1 cellular context compared by ENCODE assay signal in the genomic region with DNA sequence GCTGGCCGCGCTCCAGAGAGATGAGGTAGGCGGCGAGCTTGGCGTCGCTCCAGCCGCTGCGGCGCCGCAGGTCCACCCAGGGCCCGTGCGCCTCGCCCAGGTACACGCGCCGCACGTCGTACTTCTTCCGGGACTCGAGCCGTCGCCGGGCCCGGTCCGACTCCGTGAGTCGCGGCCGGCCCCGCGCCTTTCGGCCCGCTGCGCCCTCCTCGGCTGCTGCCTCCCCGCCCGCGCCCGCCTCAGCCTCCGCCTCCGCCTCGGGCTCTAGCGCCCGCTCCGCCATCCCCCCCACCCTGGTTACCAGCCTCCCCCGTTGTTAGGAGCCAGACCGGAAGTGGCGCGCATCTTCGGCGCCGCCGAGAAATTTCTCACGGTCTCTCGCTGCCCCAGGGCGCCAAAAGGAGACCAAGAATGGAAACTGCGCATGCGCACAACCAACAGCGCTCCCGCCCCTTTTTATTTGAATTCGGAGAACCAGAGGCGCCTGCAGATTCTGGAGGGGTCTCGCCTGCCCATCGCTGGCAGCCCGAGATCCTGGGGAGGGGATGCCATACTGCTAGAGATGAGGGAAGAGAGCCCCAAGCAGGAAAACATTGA.
A peak's percentile ranks its signal among the peaks of the same experiment; 100 is the strongest.
TF ChIP-seq lines count a peak whose summit lies in the region.

A gene with protein sequence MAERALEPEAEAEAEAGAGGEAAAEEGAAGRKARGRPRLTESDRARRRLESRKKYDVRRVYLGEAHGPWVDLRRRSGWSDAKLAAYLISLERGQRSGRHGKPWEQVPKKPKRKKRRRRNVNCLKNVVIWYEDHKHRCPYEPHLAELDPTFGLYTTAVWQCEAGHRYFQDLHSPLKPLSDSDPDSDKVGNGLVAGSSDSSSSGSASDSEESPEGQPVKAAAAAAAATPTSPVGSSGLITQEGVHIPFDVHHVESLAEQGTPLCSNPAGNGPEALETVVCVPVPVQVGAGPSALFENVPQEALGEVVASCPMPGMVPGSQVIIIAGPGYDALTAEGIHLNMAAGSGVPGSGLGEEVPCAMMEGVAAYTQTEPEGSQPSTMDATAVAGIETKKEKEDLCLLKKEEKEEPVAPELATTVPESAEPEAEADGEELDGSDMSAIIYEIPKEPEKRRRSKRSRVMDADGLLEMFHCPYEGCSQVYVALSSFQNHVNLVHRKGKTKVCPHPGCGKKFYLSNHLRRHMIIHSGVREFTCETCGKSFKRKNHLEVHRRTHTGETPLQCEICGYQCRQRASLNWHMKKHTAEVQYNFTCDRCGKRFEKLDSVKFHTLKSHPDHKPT (minus strand): TSS at position 336 of the 597 bp plus-strand sequence. CDS start 53 bp downstream, at position 283.

TF ChIP-seq in GM12878, 131 proteins besides CTCF, POLR2A, EP300 and RAD21 (continued from another document and continues in another):
- TF ChIP-seq, protein P1, sequence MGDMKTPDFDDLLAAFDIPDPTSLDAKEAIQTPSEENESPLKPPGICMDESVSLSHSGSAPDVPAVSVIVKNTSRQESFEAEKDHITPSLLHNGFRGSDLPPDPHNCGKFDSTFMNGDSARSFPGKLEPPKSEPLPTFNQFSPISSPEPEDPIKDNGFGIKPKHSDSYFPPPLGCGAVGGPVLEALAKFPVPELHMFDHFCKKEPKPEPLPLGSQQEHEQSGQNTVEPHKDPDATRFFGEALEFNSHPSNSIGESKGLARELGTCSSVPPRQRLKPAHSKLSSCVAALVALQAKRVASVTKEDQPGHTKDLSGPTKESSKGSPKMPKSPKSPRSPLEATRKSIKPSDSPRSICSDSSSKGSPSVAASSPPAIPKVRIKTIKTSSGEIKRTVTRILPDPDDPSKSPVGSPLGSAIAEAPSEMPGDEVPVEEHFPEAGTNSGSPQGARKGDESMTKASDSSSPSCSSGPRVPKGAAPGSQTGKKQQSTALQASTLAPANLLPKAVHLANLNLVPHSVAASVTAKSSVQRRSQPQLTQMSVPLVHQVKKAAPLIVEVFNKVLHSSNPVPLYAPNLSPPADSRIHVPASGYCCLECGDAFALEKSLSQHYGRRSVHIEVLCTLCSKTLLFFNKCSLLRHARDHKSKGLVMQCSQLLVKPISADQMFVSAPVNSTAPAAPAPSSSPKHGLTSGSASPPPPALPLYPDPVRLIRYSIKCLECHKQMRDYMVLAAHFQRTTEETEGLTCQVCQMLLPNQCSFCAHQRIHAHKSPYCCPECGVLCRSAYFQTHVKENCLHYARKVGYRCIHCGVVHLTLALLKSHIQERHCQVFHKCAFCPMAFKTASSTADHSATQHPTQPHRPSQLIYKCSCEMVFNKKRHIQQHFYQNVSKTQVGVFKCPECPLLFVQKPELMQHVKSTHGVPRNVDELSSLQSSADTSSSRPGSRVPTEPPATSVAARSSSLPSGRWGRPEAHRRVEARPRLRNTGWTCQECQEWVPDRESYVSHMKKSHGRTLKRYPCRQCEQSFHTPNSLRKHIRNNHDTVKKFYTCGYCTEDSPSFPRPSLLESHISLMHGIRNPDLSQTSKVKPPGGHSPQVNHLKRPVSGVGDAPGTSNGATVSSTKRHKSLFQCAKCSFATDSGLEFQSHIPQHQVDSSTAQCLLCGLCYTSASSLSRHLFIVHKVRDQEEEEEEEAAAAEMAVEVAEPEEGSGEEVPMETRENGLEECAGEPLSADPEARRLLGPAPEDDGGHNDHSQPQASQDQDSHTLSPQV (IDR thresholded peaks at IDR 0.05) = no peak
- TF ChIP-seq FOS (IDR thresholded peaks at IDR 0.05; ENCODE audit: borderline replicate concordance, extremely low read depth, insufficient read length) (no peak), SIX5 (IDR thresholded peaks at IDR 0.05; ENCODE audit: low read depth, low read length, severe bottlenecking) (peak; percentile 61), CREB1 (IDR thresholded peaks at IDR 0.05; ENCODE audit: low read depth) (peak; percentile 98), CHD4 (IDR thresholded peaks at IDR 0.05) (no peak), POLR2AphosphoS5 (IDR thresholded peaks at IDR 0.05; ENCODE audit: low read length) (no peak), TARDBP (IDR thresholded peaks at IDR 0.05; ENCODE audit: borderline replicate concordance) (peak; percentile 84; the same call in 1 of the 2 replicates), POLR2AphosphoS2 (IDR thresholded peaks at IDR 0.05; ENCODE audit: low read depth, low read length) (peak; percentile 85), HDAC2 (IDR thresholded peaks at IDR 0.05) (no peak), DPF2 (IDR thresholded peaks at IDR 0.05) (peak; percentile 70), ZNF274 (IDR thresholded peaks at IDR 0.05; ENCODE audit: insufficient read depth, insufficient read length) (no peak), CBX3 (IDR thresholded peaks at IDR 0.05; ENCODE audit: borderline replicate concordance, low read depth) (no peak), BCL11A (IDR thresholded peaks at IDR 0.05; ENCODE audit: low read depth, low read length) (no peak), POU2F2 (IDR thresholded peaks at IDR 0.05; ENCODE audit: borderline replicate concordance, low read depth, low read length) (peak; percentile 10; the same call in 1 of the 3 replicates), ZNF207 (IDR thresholded peaks at IDR 0.05; ENCODE audit: borderline replicate concordance) (peak; percentile 44; the same call in 1 of the 2 replicates), SIN3A (IDR thresholded peaks at IDR 0.05; ENCODE audit: low read depth, low read length) (peak; percentile 73; the same call in 1 of the 2 replicates), RAD51 (IDR thresholded peaks at IDR 0.05) (no peak), CHD2 (IDR thresholded peaks at IDR 0.05; ENCODE audit: borderline replicate concordance, low read depth, low read length) (peak; percentile 69), EGR1 (IDR thresholded peaks at IDR 0.05; ENCODE audit: borderline replicate concordance in 1 of 2, low read depth in 2 of 2, low read length in 2 of 2) (peak in 1 of 2 experiments; percentile 76; a peak in 1 of 3 replicates), GATAD2B (conservative IDR thresholded peaks at IDR 0.05; ENCODE audit: low read depth) (peak; percentile 77), TAF1 (IDR thresholded peaks at IDR 0.05; ENCODE audit: borderline replicate concordance, low read depth, low read length) (peak; percentile 65; the same call in 1 of the 2 replicates), MXI1 (IDR thresholded peaks at IDR 0.05; ENCODE audit: low read depth, low read length) (peak; percentile 100), YBX1 (IDR thresholded peaks at IDR 0.05) (no peak), SPI1 (IDR thresholded peaks at IDR 0.05; ENCODE audit: borderline replicate concordance, insufficient read depth, low read depth, low read length) (no peak), NBN (IDR thresholded peaks at IDR 0.05) (peak; percentile 77), CREM (IDR thresholded peaks at IDR 0.05; ENCODE audit: low read depth) (peak; percentile 99), SMARCA5 (IDR thresholded peaks at IDR 0.05) (peak; percentile 89), PML (IDR thresholded peaks at IDR 0.05; ENCODE audit: low read length) (peak; percentile 71; the same call in 1 of the 2 replicates), ETV6 (conservative IDR thresholded peaks at IDR 0.05 in 1 of 2, IDR thresholded peaks at IDR 0.05 in 1 of 2; ENCODE audit: borderline replicate concordance in 1 of 2, low read depth in 1 of 2) (no peak), RB1 (IDR thresholded peaks at IDR 0.05; ENCODE audit: borderline replicate concordance) (no peak; the same call in 1 of the 2 replicates), NR2F1 (conservative IDR thresholded peaks at IDR 0.05) (peak; percentile 53; the same call in 1 of the 2 replicates), IKZF1 (conservative IDR thresholded peaks at IDR 0.05) (peak; percentile 82), SP1 (IDR thresholded peaks at IDR 0.05; ENCODE audit: low read depth, low read length) (no peak)
- TF ChIP-seq, protein P2, sequence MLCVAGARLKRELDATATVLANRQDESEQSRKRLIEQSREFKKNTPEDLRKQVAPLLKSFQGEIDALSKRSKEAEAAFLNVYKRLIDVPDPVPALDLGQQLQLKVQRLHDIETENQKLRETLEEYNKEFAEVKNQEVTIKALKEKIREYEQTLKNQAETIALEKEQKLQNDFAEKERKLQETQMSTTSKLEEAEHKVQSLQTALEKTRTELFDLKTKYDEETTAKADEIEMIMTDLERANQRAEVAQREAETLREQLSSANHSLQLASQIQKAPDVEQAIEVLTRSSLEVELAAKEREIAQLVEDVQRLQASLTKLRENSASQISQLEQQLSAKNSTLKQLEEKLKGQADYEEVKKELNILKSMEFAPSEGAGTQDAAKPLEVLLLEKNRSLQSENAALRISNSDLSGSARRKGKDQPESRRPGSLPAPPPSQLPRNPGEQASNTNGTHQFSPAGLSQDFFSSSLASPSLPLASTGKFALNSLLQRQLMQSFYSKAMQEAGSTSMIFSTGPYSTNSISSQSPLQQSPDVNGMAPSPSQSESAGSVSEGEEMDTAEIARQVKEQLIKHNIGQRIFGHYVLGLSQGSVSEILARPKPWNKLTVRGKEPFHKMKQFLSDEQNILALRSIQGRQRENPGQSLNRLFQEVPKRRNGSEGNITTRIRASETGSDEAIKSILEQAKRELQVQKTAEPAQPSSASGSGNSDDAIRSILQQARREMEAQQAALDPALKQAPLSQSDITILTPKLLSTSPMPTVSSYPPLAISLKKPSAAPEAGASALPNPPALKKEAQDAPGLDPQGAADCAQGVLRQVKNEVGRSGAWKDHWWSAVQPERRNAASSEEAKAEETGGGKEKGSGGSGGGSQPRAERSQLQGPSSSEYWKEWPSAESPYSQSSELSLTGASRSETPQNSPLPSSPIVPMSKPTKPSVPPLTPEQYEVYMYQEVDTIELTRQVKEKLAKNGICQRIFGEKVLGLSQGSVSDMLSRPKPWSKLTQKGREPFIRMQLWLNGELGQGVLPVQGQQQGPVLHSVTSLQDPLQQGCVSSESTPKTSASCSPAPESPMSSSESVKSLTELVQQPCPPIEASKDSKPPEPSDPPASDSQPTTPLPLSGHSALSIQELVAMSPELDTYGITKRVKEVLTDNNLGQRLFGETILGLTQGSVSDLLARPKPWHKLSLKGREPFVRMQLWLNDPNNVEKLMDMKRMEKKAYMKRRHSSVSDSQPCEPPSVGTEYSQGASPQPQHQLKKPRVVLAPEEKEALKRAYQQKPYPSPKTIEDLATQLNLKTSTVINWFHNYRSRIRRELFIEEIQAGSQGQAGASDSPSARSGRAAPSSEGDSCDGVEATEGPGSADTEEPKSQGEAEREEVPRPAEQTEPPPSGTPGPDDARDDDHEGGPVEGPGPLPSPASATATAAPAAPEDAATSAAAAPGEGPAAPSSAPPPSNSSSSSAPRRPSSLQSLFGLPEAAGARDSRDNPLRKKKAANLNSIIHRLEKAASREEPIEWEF (IDR thresholded peaks at IDR 0.05; ENCODE audit: insufficient replicate concordance, low read depth, low read length) = no peak
- TF ChIP-seq, protein P3, sequence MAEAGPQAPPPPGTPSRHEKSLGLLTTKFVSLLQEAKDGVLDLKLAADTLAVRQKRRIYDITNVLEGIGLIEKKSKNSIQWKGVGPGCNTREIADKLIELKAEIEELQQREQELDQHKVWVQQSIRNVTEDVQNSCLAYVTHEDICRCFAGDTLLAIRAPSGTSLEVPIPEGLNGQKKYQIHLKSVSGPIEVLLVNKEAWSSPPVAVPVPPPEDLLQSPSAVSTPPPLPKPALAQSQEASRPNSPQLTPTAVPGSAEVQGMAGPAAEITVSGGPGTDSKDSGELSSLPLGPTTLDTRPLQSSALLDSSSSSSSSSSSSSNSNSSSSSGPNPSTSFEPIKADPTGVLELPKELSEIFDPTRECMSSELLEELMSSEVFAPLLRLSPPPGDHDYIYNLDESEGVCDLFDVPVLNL (IDR thresholded peaks at IDR 0.05; ENCODE audit: low read depth, low read length) = peak; percentile 67; the same call in 1 of the 2 replicates
- TF ChIP-seq, protein P4, sequence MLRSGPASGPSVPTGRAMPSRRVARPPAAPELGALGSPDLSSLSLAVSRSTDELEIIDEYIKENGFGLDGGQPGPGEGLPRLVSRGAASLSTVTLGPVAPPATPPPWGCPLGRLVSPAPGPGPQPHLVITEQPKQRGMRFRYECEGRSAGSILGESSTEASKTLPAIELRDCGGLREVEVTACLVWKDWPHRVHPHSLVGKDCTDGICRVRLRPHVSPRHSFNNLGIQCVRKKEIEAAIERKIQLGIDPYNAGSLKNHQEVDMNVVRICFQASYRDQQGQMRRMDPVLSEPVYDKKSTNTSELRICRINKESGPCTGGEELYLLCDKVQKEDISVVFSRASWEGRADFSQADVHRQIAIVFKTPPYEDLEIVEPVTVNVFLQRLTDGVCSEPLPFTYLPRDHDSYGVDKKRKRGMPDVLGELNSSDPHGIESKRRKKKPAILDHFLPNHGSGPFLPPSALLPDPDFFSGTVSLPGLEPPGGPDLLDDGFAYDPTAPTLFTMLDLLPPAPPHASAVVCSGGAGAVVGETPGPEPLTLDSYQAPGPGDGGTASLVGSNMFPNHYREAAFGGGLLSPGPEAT (IDR thresholded peaks at IDR 0.05; ENCODE audit: low read depth) = 0 out of 2 replicates have a peak, but pooled peaks have one; percentile 32
- TF ChIP-seq, protein P5, sequence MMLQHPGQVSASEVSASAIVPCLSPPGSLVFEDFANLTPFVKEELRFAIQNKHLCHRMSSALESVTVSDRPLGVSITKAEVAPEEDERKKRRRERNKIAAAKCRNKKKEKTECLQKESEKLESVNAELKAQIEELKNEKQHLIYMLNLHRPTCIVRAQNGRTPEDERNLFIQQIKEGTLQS (IDR thresholded peaks at IDR 0.05; ENCODE audit: borderline replicate concordance, extremely low read depth, low read depth, low read length) = peak; percentile 82; the same call in 1 of the 2 replicates
- TF ChIP-seq, protein P6, sequence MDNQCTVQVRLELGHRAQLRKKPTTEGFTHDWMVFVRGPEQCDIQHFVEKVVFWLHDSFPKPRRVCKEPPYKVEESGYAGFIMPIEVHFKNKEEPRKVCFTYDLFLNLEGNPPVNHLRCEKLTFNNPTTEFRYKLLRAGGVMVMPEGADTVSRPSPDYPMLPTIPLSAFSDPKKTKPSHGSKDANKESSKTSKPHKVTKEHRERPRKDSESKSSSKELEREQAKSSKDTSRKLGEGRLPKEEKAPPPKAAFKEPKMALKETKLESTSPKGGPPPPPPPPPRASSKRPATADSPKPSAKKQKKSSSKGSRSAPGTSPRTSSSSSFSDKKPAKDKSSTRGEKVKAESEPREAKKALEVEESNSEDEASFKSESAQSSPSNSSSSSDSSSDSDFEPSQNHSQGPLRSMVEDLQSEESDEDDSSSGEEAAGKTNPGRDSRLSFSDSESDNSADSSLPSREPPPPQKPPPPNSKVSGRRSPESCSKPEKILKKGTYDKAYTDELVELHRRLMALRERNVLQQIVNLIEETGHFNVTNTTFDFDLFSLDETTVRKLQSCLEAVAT (IDR thresholded peaks at IDR 0.05) = no peak
- TF ChIP-seq, protein P7, sequence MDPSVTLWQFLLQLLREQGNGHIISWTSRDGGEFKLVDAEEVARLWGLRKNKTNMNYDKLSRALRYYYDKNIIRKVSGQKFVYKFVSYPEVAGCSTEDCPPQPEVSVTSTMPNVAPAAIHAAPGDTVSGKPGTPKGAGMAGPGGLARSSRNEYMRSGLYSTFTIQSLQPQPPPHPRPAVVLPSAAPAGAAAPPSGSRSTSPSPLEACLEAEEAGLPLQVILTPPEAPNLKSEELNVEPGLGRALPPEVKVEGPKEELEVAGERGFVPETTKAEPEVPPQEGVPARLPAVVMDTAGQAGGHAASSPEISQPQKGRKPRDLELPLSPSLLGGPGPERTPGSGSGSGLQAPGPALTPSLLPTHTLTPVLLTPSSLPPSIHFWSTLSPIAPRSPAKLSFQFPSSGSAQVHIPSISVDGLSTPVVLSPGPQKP (IDR thresholded peaks at IDR 0.05; ENCODE audit: low read depth, low read length) = peak; percentile 87
